Comparison of ENCODE assay signal across 20 cellular contexts in the genomic region with DNA sequence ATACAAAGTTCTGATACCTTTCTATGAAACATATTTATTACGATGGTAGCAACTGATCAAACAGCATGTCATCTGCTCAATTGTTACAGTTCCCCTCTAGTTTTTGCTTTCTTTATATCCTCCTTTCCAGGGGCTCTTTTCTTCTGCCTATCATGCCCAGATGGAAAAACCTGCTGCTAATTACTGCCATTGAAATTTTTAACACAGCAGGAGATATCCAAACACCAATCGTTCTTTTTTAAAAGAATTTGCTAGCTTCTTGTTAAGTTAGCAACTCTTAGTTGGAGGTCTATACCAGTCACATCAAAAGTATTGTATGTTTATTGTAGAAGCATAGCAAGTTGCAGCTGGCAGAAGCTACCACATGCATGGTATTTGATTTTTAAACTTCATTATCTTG.
"Had no signal": no experiment of that assay in that cellular context is flagged by ENCODE, and none has a peak within 500 bp of the region (broad histone marks: within the 10 kb centered on the region; RNA-seq: fewer than 3 reads in every experiment).

No MANE protein-coding gene starts in this region.

- H3K27me3 Mint-ChIP-seq: activated CD4-positive, alpha-beta T cell treated with anti-CD3 and anti-CD28 coated beads, Interleukin-2, amount 10 ng/mL, durations not matched to agents 7 days and 5 days; activated naive CD4-positive, alpha-beta T cell treated with anti-CD3 and anti-CD28 coated beads, Interleukin-2, amount 10 ng/mL, durations not matched to agents 7 days and 5 days; activated naive CD8-positive, alpha-beta T cell treated with anti-CD3 and anti-CD28 coated beads, Interleukin-2, amount 50 U/mL, for 24 hours; brain; effector memory CD8-positive, alpha-beta T cell; stimulated activated memory B cell treated with anti-CD40 and anti-IgM and Interleukin-4, amounts not matched to agents 10 μg/mL and 1 μg/mL and 100 μg/mL, for 72 hours had no signal

- H3K9me3 ChIP-seq: lower lobe of right lung, upper lobe of right lung had no signal

- H3K36me3 Mint-ChIP-seq: activated naive CD4-positive, alpha-beta T cell treated with anti-CD3 and anti-CD28 coated beads, Interleukin-2, amount 10 ng/mL, durations not matched to agents 7 days and 5 days; brain; natural killer cell; stimulated activated memory B cell treated with anti-CD40 and anti-IgM and Interleukin-4, amounts not matched to agents 10 μg/mL and 1 μg/mL and 100 μg/mL, for 72 hours had no signal

- H3K27ac Mint-ChIP-seq: activated CD4-positive, alpha-beta T cell treated with anti-CD3 and anti-CD28 coated beads, Interleukin-2, amount 10 ng/mL, durations not matched to agents 7 days and 5 days; activated naive CD4-positive, alpha-beta T cell treated with anti-CD3 and anti-CD28 coated beads, Interleukin-2, amount 10 ng/mL, durations not matched to agents 7 days and 5 days; activated naive CD8-positive, alpha-beta T cell treated with anti-CD3 and anti-CD28 coated beads, Interleukin-2, amount 50 U/mL, for 24 hours; effector memory CD8-positive, alpha-beta T cell; natural killer cell; stimulated activated memory B cell treated with anti-CD40 and anti-IgM and Interleukin-4, amounts not matched to agents 10 μg/mL and 1 μg/mL and 100 μg/mL, for 72 hours had no signal

- H3K79me2 ChIP-seq: parathyroid adenoma had no signal

- H3K4me1 ChIP-seq: lower lobe of right lung, parathyroid adenoma, spleen, upper lobe of right lung had no signal

- H3K4me1 Mint-ChIP-seq: activated CD4-positive, alpha-beta T cell treated with anti-CD3 and anti-CD28 coated beads, Interleukin-2, amount 10 ng/mL, durations not matched to agents 7 days and 5 days; activated naive CD4-positive, alpha-beta T cell treated with anti-CD3 and anti-CD28 coated beads, Interleukin-2, amount 10 ng/mL, durations not matched to agents 7 days and 5 days; activated naive CD8-positive, alpha-beta T cell treated with anti-CD3 and anti-CD28 coated beads, Interleukin-2, amount 50 U/mL, for 24 hours; natural killer cell; stimulated activated memory B cell treated with anti-CD40 and anti-IgM and Interleukin-4, amounts not matched to agents 10 μg/mL and 1 μg/mL and 100 μg/mL, for 72 hours had no signal

- DNase-seq: activated CD4-positive, alpha-beta T cell treated with anti-CD3 and anti-CD28 coated beads, Interleukin-2, amount 10 ng/mL, durations not matched to agents 7 days and 5 days; activated CD8-positive, alpha-beta memory T cell treated with anti-CD3 and anti-CD28 coated beads, Interleukin-2, amount 50 U/mL, for 4 hours; activated effector memory CD4-positive, alpha-beta T cell treated with Interleukin-2 at 50 U/mL for 16 hours; activated naive CD4-positive, alpha-beta T cell treated with anti-CD3 and anti-CD28 coated beads, Interleukin-2, amount 10 ng/mL, durations not matched to agents 7 days and 5 days; activated naive CD8-positive, alpha-beta T cell treated with anti-CD3 and anti-CD28 coated beads, Interleukin-2, amount 50 U/mL, for 24 hours; activated T-cell treated with anti-CD3 and anti-CD28 coated beads, Interleukin-2, amount 50 U/mL, for 48 hours; anterior cingulate cortex; caudate nucleus; effector memory CD8-positive, alpha-beta T cell; foreskin fibroblast; hippocampal formation; lower lobe of right lung; natural killer cell; sigmoid colon; spleen; stimulated activated CD4-positive, alpha-beta T cell treated with anti-CD3 and anti-CD28 coated beads, Interleukin-4, amount 100 ng/mL, for 4 hours; upper lobe of right lung had no signal

- H3K36me3 ChIP-seq: lower lobe of right lung, sigmoid colon, spleen, upper lobe of right lung had no signal

- H3K9ac ChIP-seq: parathyroid adenoma had no signal

- ATAC-seq: activated naive CD8-positive, alpha-beta T cell treated with anti-CD3 and anti-CD28 coated beads, Interleukin-2, amount 50 U/mL, for 24 hours; effector memory CD8-positive, alpha-beta T cell; lower lobe of right lung; natural killer cell; stimulated activated memory B cell treated with anti-CD40 and anti-IgM and Interleukin-4, amounts not matched to agents 10 μg/mL and 1 μg/mL and 100 μg/mL, for 72 hours; upper lobe of right lung had no signal

- H3K4me3 Mint-ChIP-seq: activated CD4-positive, alpha-beta T cell treated with anti-CD3 and anti-CD28 coated beads, Interleukin-2, amount 10 ng/mL, durations not matched to agents 7 days and 5 days; activated naive CD4-positive, alpha-beta T cell treated with anti-CD3 and anti-CD28 coated beads, Interleukin-2, amount 10 ng/mL, durations not matched to agents 7 days and 5 days; activated naive CD8-positive, alpha-beta T cell treated with anti-CD3 and anti-CD28 coated beads, Interleukin-2, amount 50 U/mL, for 24 hours; brain; effector memory CD8-positive, alpha-beta T cell; natural killer cell; stimulated activated memory B cell treated with anti-CD40 and anti-IgM and Interleukin-4, amounts not matched to agents 10 μg/mL and 1 μg/mL and 100 μg/mL, for 72 hours had no signal

- H3K9me3 Mint-ChIP-seq: brain; stimulated activated memory B cell treated with anti-CD40 and anti-IgM and Interleukin-4, amounts not matched to agents 10 μg/mL and 1 μg/mL and 100 μg/mL, for 72 hours had no signal

- H2AFZ ChIP-seq: parathyroid adenoma had no signal

- H3K27ac ChIP-seq: lower lobe of right lung, parathyroid adenoma, sigmoid colon, spleen, upper lobe of right lung had no signal

- H3K27me3 ChIP-seq: sigmoid colon, spleen, upper lobe of right lung had no signal

- H3K4me3 ChIP-seq: lower lobe of right lung, sigmoid colon, spleen, upper lobe of right lung had no signal
